Comparison of ENCODE assay signal across 1 cellular context in the genomic region with DNA sequence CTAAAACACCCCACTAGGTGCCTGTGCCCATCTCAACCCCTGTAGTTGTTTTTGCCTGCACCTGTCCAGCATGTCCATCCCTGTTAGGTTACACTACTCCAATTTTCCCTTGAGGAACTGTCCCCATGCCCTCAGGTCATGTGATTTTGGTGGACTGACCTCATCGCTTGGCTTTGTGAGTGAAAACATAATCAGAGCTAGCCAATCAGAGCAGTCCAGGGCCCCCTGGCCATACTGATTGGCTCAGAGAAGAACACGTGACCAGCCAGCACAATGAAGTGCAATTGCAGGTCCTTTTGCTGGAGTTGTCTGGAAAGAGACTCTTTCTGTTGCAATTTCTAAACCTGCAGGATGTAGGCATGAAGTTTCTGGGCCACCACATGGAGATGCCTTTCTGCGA.
A peak's percentile ranks its signal among the peaks of the same experiment; 100 is the strongest.
TF ChIP-seq lines count a peak whose summit lies in the region.

No MANE protein-coding gene starts in this region.

TF ChIP-seq in K562, 482 proteins besides CTCF, POLR2A, EP300 and RAD21 (continued from another document):
- TF ChIP-seq, protein P1, sequence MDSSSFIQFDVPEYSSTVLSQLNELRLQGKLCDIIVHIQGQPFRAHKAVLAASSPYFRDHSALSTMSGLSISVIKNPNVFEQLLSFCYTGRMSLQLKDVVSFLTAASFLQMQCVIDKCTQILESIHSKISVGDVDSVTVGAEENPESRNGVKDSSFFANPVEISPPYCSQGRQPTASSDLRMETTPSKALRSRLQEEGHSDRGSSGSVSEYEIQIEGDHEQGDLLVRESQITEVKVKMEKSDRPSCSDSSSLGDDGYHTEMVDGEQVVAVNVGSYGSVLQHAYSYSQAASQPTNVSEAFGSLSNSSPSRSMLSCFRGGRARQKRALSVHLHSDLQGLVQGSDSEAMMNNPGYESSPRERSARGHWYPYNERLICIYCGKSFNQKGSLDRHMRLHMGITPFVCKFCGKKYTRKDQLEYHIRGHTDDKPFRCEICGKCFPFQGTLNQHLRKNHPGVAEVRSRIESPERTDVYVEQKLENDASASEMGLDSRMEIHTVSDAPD (CRISPR knock-in tag; IDR thresholded peaks at IDR 0.05) = no peak
- TF ChIP-seq, protein P2, sequence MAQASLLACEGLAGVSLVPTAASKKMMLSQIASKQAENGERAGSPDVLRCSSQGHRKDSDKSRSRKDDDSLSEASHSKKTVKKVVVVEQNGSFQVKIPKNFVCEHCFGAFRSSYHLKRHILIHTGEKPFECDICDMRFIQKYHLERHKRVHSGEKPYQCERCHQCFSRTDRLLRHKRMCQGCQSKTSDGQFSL (CRISPR knock-in tag; IDR thresholded peaks at IDR 0.05) = no peak
- TF ChIP-seq, protein P2 (tag; IDR thresholded peaks at IDR 0.05) = no peak
- TF ChIP-seq MTF1 (CRISPR knock-in tag; IDR thresholded peaks at IDR 0.05; ENCODE audit: borderline replicate concordance) (no peak), NR1H2 (CRISPR knock-in tag; IDR thresholded peaks at IDR 0.05) (no peak), RAD51 (IDR thresholded peaks at IDR 0.05; ENCODE audit: borderline replicate concordance, low read depth) (peak; percentile 92), JUND (IDR thresholded peaks at IDR 0.05; ENCODE audit: borderline replicate concordance, low read depth, low read length) (0 out of 2 replicates have a peak, but pooled peaks have one; percentile 40), JUND (tag; IDR thresholded peaks at IDR 0.05; ENCODE audit: borderline replicate concordance, low read depth, low read length) (no peak), TOE1 (IDR thresholded peaks at IDR 0.05; ENCODE audit: borderline replicate concordance) (peak; percentile 87), TOE1 (CRISPR knock-in tag; IDR thresholded peaks at IDR 0.05; ENCODE audit: borderline replicate concordance, low read depth) (no peak), ZNF175 (CRISPR knock-in tag; IDR thresholded peaks at IDR 0.05; ENCODE audit: low read depth) (peak; percentile 48; the same call in 1 of the 2 replicates), ATF7 (IDR thresholded peaks at IDR 0.05) (peak; percentile 50; the same call in 1 of the 2 replicates), ZFP36 (IDR thresholded peaks at IDR 0.05; ENCODE audit: low read depth, low read length, partially characterized antibody) (no peak), C11orf30 (IDR thresholded peaks at IDR 0.05; ENCODE audit: low read depth) (no peak), ZNF140 (CRISPR knock-in tag; IDR thresholded peaks at IDR 0.05) (no peak), FUS (optimal IDR thresholded peaks at IDR 0.05; ENCODE audit: low read depth, low read length) (no peak), KAT2B (IDR thresholded peaks at IDR 0.05; ENCODE audit: low read depth, low read length) (no peak), SPI1 (IDR thresholded peaks at IDR 0.05; ENCODE audit: borderline replicate concordance, low read depth, low read length) (no peak), HNRNPK (IDR thresholded peaks at IDR 0.05; ENCODE audit: low read depth, low read length, poor library complexity, severe bottlenecking) (no peak), ZNF121 (CRISPR knock-in tag; conservative IDR thresholded peaks at IDR 0.05) (no peak), POLR2H (tag; IDR thresholded peaks at IDR 0.05; ENCODE audit: low read depth) (no peak), MEIS2 (IDR thresholded peaks at IDR 0.05; ENCODE audit: partially characterized antibody) (no peak), L3MBTL2 (IDR thresholded peaks at IDR 0.05) (peak; percentile 46; the same call in 1 of the 2 replicates), PHB2 (IDR thresholded peaks at IDR 0.05; ENCODE audit: low read depth) (no peak), NCOR1 (IDR thresholded peaks at IDR 0.05) (no peak), FOSL1 (tag; conservative IDR thresholded peaks at IDR 0.05) (no peak), NELFE (IDR thresholded peaks at IDR 0.05; ENCODE audit: insufficient read depth, insufficient read length) (no peak), ZNF217 (CRISPR knock-in tag; IDR thresholded peaks at IDR 0.05) (no peak), XRCC3 (IDR thresholded peaks at IDR 0.05) (no peak), FIP1L1 (IDR thresholded peaks at IDR 0.05; ENCODE audit: low read depth, low read length, poor library complexity, severe bottlenecking) (no peak), MYBL2 (IDR thresholded peaks at IDR 0.05; ENCODE audit: low read depth) (no peak), MYBL2 (CRISPR knock-in tag; IDR thresholded peaks at IDR 0.05; ENCODE audit: borderline replicate concordance) (no peak), ZBED1 (IDR thresholded peaks at IDR 0.05) (no peak), NONO (IDR thresholded peaks at IDR 0.05; ENCODE audit: low read depth in 2 of 2, low read length in 1 of 2) (no peak), MTA3 (IDR thresholded peaks at IDR 0.05; ENCODE audit: borderline replicate concordance) (no peak), TBP (optimal IDR thresholded peaks at IDR 0.05; ENCODE audit: low read depth, low read length) (no peak), NFYB (IDR thresholded peaks at IDR 0.05; ENCODE audit: extremely low read depth, insufficient read length) (peak; percentile 50), BCL6 (CRISPR knock-in tag; IDR thresholded peaks at IDR 0.05) (no peak), JUN (IDR thresholded peaks at IDR 0.05; ENCODE audit: borderline replicate concordance, low read depth, low read length) (no peak), JUN (CRISPR knock-in tag; IDR thresholded peaks at IDR 0.05; ENCODE audit: borderline replicate concordance) (no peak), OTX1 (CRISPR knock-in tag; IDR thresholded peaks at IDR 0.05) (no peak), FOXM1 (IDR thresholded peaks at IDR 0.05; ENCODE audit: low read depth) (no peak), FOXM1 (CRISPR knock-in tag; IDR thresholded peaks at IDR 0.05; ENCODE audit: low read depth) (no peak), TAL1 (IDR thresholded peaks at IDR 0.05) (no peak), RFX1 (IDR thresholded peaks at IDR 0.05) (no peak), ARNT (IDR thresholded peaks at IDR 0.05) (no peak), MAFG (tag; conservative IDR thresholded peaks at IDR 0.05) (no peak), POLR2G (IDR thresholded peaks at IDR 0.05; ENCODE audit: low read depth, low read length) (no peak), ZNF224 (CRISPR knock-in tag; IDR thresholded peaks at IDR 0.05) (no peak)
- TF ChIP-seq, protein P3, sequence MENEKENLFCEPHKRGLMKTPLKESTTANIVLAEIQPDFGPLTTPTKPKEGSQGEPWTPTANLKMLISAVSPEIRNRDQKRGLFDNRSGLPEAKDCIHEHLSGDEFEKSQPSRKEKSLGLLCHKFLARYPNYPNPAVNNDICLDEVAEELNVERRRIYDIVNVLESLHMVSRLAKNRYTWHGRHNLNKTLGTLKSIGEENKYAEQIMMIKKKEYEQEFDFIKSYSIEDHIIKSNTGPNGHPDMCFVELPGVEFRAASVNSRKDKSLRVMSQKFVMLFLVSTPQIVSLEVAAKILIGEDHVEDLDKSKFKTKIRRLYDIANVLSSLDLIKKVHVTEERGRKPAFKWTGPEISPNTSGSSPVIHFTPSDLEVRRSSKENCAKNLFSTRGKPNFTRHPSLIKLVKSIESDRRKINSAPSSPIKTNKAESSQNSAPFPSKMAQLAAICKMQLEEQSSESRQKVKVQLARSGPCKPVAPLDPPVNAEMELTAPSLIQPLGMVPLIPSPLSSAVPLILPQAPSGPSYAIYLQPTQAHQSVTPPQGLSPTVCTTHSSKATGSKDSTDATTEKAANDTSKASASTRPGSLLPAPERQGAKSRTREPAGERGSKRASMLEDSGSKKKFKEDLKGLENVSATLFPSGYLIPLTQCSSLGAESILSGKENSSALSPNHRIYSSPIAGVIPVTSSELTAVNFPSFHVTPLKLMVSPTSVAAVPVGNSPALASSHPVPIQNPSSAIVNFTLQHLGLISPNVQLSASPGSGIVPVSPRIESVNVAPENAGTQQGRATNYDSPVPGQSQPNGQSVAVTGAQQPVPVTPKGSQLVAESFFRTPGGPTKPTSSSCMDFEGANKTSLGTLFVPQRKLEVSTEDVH (IDR thresholded peaks at IDR 0.05; ENCODE audit: low read depth, partially characterized antibody) = no peak
- TF ChIP-seq, protein P4, sequence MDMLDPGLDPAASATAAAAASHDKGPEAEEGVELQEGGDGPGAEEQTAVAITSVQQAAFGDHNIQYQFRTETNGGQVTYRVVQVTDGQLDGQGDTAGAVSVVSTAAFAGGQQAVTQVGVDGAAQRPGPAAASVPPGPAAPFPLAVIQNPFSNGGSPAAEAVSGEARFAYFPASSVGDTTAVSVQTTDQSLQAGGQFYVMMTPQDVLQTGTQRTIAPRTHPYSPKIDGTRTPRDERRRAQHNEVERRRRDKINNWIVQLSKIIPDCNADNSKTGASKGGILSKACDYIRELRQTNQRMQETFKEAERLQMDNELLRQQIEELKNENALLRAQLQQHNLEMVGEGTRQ (CRISPR knock-in tag; IDR thresholded peaks at IDR 0.05) = peak; percentile 80
- TF ChIP-seq, protein P5, sequence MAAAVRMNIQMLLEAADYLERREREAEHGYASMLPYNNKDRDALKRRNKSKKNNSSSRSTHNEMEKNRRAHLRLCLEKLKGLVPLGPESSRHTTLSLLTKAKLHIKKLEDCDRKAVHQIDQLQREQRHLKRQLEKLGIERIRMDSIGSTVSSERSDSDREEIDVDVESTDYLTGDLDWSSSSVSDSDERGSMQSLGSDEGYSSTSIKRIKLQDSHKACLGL (CRISPR knock-in tag; IDR thresholded peaks at IDR 0.05; ENCODE audit: borderline replicate concordance, poor library complexity, severe bottlenecking) = no peak
- TF ChIP-seq, protein P6, sequence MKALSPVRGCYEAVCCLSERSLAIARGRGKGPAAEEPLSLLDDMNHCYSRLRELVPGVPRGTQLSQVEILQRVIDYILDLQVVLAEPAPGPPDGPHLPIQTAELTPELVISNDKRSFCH (CRISPR knock-in tag; IDR thresholded peaks at IDR 0.05) = no peak
- TF ChIP-seq, protein P6 (tag; IDR thresholded peaks at IDR 0.05) = no peak
- TF ChIP-seq, protein P7, sequence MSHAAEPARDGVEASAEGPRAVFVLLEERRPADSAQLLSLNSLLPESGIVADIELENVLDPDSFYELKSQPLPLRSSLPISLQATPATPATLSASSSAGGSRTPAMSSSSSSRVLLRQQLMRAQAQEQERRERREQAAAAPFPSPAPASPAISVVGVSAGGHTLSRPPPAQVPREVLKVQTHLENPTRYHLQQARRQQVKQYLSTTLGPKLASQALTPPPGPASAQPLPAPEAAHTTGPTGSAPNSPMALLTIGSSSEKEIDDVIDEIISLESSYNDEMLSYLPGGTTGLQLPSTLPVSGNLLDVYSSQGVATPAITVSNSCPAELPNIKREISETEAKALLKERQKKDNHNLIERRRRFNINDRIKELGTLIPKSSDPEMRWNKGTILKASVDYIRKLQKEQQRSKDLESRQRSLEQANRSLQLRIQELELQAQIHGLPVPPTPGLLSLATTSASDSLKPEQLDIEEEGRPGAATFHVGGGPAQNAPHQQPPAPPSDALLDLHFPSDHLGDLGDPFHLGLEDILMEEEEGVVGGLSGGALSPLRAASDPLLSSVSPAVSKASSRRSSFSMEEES (CRISPR knock-in tag; IDR thresholded peaks at IDR 0.05) = peak; percentile 91
- TF ChIP-seq, protein P8, sequence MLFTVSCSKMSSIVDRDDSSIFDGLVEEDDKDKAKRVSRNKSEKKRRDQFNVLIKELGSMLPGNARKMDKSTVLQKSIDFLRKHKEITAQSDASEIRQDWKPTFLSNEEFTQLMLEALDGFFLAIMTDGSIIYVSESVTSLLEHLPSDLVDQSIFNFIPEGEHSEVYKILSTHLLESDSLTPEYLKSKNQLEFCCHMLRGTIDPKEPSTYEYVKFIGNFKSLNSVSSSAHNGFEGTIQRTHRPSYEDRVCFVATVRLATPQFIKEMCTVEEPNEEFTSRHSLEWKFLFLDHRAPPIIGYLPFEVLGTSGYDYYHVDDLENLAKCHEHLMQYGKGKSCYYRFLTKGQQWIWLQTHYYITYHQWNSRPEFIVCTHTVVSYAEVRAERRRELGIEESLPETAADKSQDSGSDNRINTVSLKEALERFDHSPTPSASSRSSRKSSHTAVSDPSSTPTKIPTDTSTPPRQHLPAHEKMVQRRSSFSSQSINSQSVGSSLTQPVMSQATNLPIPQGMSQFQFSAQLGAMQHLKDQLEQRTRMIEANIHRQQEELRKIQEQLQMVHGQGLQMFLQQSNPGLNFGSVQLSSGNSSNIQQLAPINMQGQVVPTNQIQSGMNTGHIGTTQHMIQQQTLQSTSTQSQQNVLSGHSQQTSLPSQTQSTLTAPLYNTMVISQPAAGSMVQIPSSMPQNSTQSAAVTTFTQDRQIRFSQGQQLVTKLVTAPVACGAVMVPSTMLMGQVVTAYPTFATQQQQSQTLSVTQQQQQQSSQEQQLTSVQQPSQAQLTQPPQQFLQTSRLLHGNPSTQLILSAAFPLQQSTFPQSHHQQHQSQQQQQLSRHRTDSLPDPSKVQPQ (CRISPR knock-in tag; IDR thresholded peaks at IDR 0.05; ENCODE audit: borderline replicate concordance) = no peak
- TF ChIP-seq, protein P9, sequence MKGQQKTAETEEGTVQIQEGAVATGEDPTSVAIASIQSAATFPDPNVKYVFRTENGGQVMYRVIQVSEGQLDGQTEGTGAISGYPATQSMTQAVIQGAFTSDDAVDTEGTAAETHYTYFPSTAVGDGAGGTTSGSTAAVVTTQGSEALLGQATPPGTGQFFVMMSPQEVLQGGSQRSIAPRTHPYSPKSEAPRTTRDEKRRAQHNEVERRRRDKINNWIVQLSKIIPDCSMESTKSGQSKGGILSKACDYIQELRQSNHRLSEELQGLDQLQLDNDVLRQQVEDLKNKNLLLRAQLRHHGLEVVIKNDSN (CRISPR knock-in tag; IDR thresholded peaks at IDR 0.05) = peak; percentile 53
- TF ChIP-seq, protein P10, sequence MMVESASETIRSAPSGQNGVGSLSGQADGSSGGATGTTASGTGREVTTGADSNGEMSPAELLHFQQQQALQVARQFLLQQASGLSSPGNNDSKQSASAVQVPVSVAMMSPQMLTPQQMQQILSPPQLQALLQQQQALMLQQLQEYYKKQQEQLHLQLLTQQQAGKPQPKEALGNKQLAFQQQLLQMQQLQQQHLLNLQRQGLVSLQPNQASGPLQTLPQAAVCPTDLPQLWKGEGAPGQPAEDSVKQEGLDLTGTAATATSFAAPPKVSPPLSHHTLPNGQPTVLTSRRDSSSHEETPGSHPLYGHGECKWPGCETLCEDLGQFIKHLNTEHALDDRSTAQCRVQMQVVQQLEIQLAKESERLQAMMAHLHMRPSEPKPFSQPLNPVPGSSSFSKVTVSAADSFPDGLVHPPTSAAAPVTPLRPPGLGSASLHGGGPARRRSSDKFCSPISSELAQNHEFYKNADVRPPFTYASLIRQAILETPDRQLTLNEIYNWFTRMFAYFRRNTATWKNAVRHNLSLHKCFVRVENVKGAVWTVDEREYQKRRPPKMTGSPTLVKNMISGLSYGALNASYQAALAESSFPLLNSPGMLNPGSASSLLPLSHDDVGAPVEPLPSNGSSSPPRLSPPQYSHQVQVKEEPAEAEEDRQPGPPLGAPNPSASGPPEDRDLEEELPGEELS (CRISPR knock-in tag; IDR thresholded peaks at IDR 0.05; ENCODE audit: borderline replicate concordance) = no peak
